In genomic region chr20:45359406-45360148, GRCh38 we compare ENCODE assay signal across 1 cellular context.
TF ChIP-seq lines count a peak whose summit lies in the region.

No MANE protein-coding gene starts in this region.

TF ChIP-seq in IMR-90, 13 proteins besides CTCF, POLR2A, EP300 and RAD21:
- no peak for TF ChIP-seq FOS (IDR thresholded peaks at IDR 0.05; ENCODE audit: low read depth, low read length)
- TF ChIP-seq CHD1 (IDR thresholded peaks at IDR 0.05; ENCODE audit: low read depth, low read length): no peak
- TF ChIP-seq RFX5 (IDR thresholded peaks at IDR 0.05; ENCODE audit: low read depth, low read length): no peak
- no peak for TF ChIP-seq SMC3 (IDR thresholded peaks at IDR 0.05; ENCODE audit: low read depth, low read length)
- no peak for TF ChIP-seq RCOR1 (IDR thresholded peaks at IDR 0.05; ENCODE audit: insufficient replicate concordance, low read length)
- no peak for TF ChIP-seq MAZ (IDR thresholded peaks at IDR 0.05; ENCODE audit: borderline replicate concordance, low read depth, low read length)
- no peak for TF ChIP-seq MXI1 (IDR thresholded peaks at IDR 0.05; ENCODE audit: borderline replicate concordance, low read depth, low read length)
- TF ChIP-seq ELK1 (IDR thresholded peaks at IDR 0.05; ENCODE audit: borderline replicate concordance, low read depth, low read length): no peak
- TF ChIP-seq MAFK (IDR thresholded peaks at IDR 0.05; ENCODE audit: low read depth, low read length): no peak
- no peak for TF ChIP-seq BHLHE40 (IDR thresholded peaks at IDR 0.05; ENCODE audit: low read depth, low read length)
